In genomic region chr6:31354788-31355539, GRCh38 we compare ENCODE assay signal across 10 cellular contexts. TPM values are rescaled to one million over a fixed set of nuclear protein-coding genes. Genes with fewer than 3 reads are reported as not detected.
DNase-seq lines count a peak whose midpoint lies in the region; TF ChIP-seq lines count a peak whose summit lies in the region.
"Had no signal": no experiment of that assay in that cellular context is flagged by ENCODE, and none has a peak within 500 bp of the region (broad histone marks: within the 10 kb centered on the region; RNA-seq: fewer than 3 reads in every experiment).

No MANE protein-coding gene starts in this region.

- TF ChIP-seq POLR2A in GM15510 (IDR thresholded peaks at IDR 0.05; ENCODE audit: borderline replicate concordance, extremely low read depth, insufficient read length) (peak; percentile 25), breast epithelium (IDR thresholded peaks at IDR 0.05) (no peak)

- no peaks in the 10 kb centered on the region for H3K9me3 ChIP-seq in BLaER1
- no peaks in the 10 kb centered on the region for H3K9me3 ChIP-seq in breast epithelium

- peaks cover 7% of the 10 kb centered on the region; the same call in 1 of the 2 replicates for H3K27me3 ChIP-seq in BLaER1
- H3K27me3 ChIP-seq in breast epithelium, result no peaks in the 10 kb centered on the region

- H3K27ac Mint-ChIP-seq in neural crest cell (ENCODE audit: unreplicated experiment), result no peak overlapping the region

- TF ChIP-seq CTCF in breast epithelium (IDR thresholded peaks at IDR 0.05) (no peak), neural crest cell (conservative IDR thresholded peaks at IDR 0.05) (no peak)

- H3K9me3 Mint-ChIP-seq in neural crest cell, result no peaks in the 10 kb centered on the region

- H3K4me3 ChIP-seq in BLaER1 (peak overlapping the region; percentile 80), breast epithelium (peak overlapping the region; percentile 68 to 80 (median 71))

- H3K4me2 ChIP-seq in BLaER1, result peak overlapping the region; percentile 91

- peaks cover 22% of the 10 kb centered on the region for H3K4me1 Mint-ChIP-seq in neural crest cell

- H4K20me1 ChIP-seq in BLaER1, result peaks cover 41% of the 10 kb centered on the region

- peak overlapping the region; percentile 74 for H3K9ac ChIP-seq in BLaER1

- peaks cover 95% of the 10 kb centered on the region for H3K27me3 Mint-ChIP-seq in neural crest cell (ENCODE audit: low read depth)

- DNase-seq in breast epithelium (ENCODE audit: low spot score in 2 of 2) (no peak), neural crest cell (ENCODE audit: low read depth, low spot score) (no peak), medulla oblongata (ENCODE audit: extremely low spot score) (no peak), NCI-H2029 treated with DMSO at 0.1 percent for 48 hours (lab: John Stamatoyannopoulos, UW) (no peak), KG1 (lab: John Stamatoyannopoulos, UW) (no peak)
- DNase-seq in activated CD4-positive, CD25-positive, alpha-beta regulatory T cell treated with anti-CD3 and anti-CD28 coated beads, Interleukin-2, amount 50 U/mL, for 72 hours, result no peak
- DNase-seq: NCI-H226; stimulated activated CD4-positive, alpha-beta T cell treated with anti-CD3 and anti-CD28 coated beads, Interleukin-1b, Interleukin-23, amount 100 ng/mL, for 48 hours had no signal

- intact Hi-C loops in breast epithelium (cut with DNase I; ENCODE audit: low total_unique reads), result no loop called here

- peak overlapping the region; percentile 54 for H3K4me3 Mint-ChIP-seq in neural crest cell

- H3K36me3 ChIP-seq in BLaER1 (peaks cover 26% of the 10 kb centered on the region), breast epithelium (no peaks in the 10 kb centered on the region)

- H3K4me1 ChIP-seq in BLaER1 (peaks cover 37% of the 10 kb centered on the region), breast epithelium (no peaks in the 10 kb centered on the region)

- H3K36me3 Mint-ChIP-seq in neural crest cell (ENCODE audit: low read depth), result no peaks in the 10 kb centered on the region

- H3K27ac ChIP-seq in BLaER1 (peak overlapping the region; percentile 53; the same call in 1 of the 2 replicates), breast epithelium (peak overlapping the region; percentile 13 to 77)

RNA-seq across cellular contexts. Expression of gene HLA-B, which starts 2.0 kb away (rescaled TPM):
- total RNA-seq in breast epithelium, result 100 to 1,000 TPM; 532 to 813 (median 727) TPM
- total RNA-seq in neural crest cell, result 29.5 and 35.5 TPM in 2 replicates

RNA-seq across cellular contexts. Expression of gene MICA, which starts 48.4 kb away (rescaled TPM):
- total RNA-seq in breast epithelium (10 to 100 TPM; 14.9 to 28.1 (median 23.6) TPM), neural crest cell (21.1 and 21.7 TPM in 2 replicates)

Comparison
In these comparisons a context has a peak if more than half of its experiments do, and no peak if none do; other contexts are left out.
1. RNA of gene HLA-B, which starts 2.0 kb away (total RNA-seq): 532 to 813 TPM in breast epithelium; 29.5 to 35.5 TPM in neural crest cell; every median in the first group is over 10 times any median in the second.